ENCODE assay signal across 16 cellular contexts in the genomic region with DNA sequence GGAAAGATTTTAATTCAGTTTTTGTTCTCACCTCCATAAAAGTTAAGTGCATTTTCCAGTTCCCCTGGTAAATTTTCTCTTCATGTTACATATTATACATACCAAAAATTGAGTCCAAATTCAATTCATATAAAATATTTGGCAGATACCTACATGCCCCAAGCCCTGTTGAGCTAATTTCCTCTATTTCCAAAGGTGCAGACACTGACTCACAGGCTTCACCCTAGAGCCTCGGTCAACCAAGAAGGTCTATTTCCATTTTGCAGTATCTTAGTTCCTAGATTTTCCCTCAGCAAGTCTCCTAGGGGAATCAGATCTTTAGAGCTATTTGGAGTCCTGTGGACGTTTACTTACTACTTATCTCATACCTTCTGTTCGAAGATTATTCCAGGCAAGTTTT.
A peak's percentile ranks its signal among the peaks of the same experiment; 100 is the strongest.
DNase-seq lines count a peak whose midpoint lies in the region; ATAC-seq and TF ChIP-seq lines count a peak whose summit lies in the region.
"Had no signal": no experiment of that assay in that cellular context is flagged by ENCODE, and none has a peak within 500 bp of the region (broad histone marks: within the 10 kb centered on the region; RNA-seq: fewer than 3 reads in every experiment).

No MANE protein-coding gene starts in this region.

- no peaks in the 10 kb centered on the region for H3K27me3 ChIP-seq in PC-3 (ENCODE audit: low read length)
- H3K27me3 ChIP-seq: sigmoid colon, upper lobe of left lung had no signal

- POLR2A ChIA-PET in PC-3 (lab: Charles Lee; ENCODE audit: unreplicated experiment) = no interaction called here

- H3K4me3 Mint-ChIP-seq in activated naive CD4-positive, alpha-beta T cell treated with anti-CD3 and anti-CD28 coated beads for 36 hours = no peak overlapping the region
- peak overlapping the region; percentile 68 for H3K4me3 Mint-ChIP-seq in stimulated activated effector memory CD8-positive, alpha-beta T cell treated with anti-CD3 and anti-CD28 coated beads, Interleukin-12 subunit alpha, Interleukin-12 subunit beta, amount 100 ng/mL, for 72 hours

- no peaks in the 10 kb centered on the region for H3K9me2 ChIP-seq in PC-3 (replicated peaks; ENCODE audit: low read length)

- peak overlapping the region; percentile 94 for H3K27ac Mint-ChIP-seq in activated naive CD4-positive, alpha-beta T cell treated with anti-CD3 and anti-CD28 coated beads for 36 hours
- peak overlapping the region; percentile 97 for H3K27ac Mint-ChIP-seq in stimulated activated effector memory CD8-positive, alpha-beta T cell treated with anti-CD3 and anti-CD28 coated beads, Interleukin-12 subunit alpha, Interleukin-12 subunit beta, amount 100 ng/mL, for 72 hours

- no peak for TF ChIP-seq CTCF in PC-3 (conservative IDR thresholded peaks at IDR 0.05; ENCODE audit: low read depth, low read length)

- no peaks in the 10 kb centered on the region for H3K36me3 ChIP-seq in PC-3 (ENCODE audit: low read depth, low read length)
- H3K36me3 ChIP-seq: sigmoid colon, upper lobe of left lung had no signal

- BruUV-seq in PC-3 (replicated peaks; lab: Mats Ljungman, UMichigan) = no TSS peak

- H2AFZ ChIP-seq in PC-3 (ENCODE audit: low read length) = no peak overlapping the region; the same call in 1 of the 2 replicates

- H4K20me1 ChIP-seq in PC-3 (ENCODE audit: low read length) = no peaks in the 10 kb centered on the region

- ATAC-seq in PC-3 (peak; percentile 46), HG02885 (IDR thresholded peaks at IDR 0.05; ENCODE audit: poor library complexity, unreplicated experiment) (no peak), HG02973 (IDR thresholded peaks at IDR 0.05; ENCODE audit: unreplicated experiment) (no peak)
- ATAC-seq in stimulated activated effector memory CD8-positive, alpha-beta T cell treated with anti-CD3 and anti-CD28 coated beads, Interleukin-12 subunit alpha, Interleukin-12 subunit beta, amount 100 ng/mL, for 72 hours = no peak

- H3K4me3 ChIP-seq in PC-3 (ENCODE audit: low read length) = no peak overlapping the region
- H3K4me3 ChIP-seq: sigmoid colon, upper lobe of left lung had no signal

- H3K9ac ChIP-seq in PC-3 (ENCODE audit: low read length) = peak overlapping the region; percentile 80

- peaks cover 25% of the 10 kb centered on the region for H3K79me2 ChIP-seq in PC-3 (ENCODE audit: low read length)

- H3K9me3 ChIP-seq in PC-3 (ENCODE audit: low read length) = no peaks in the 10 kb centered on the region
- H3K9me3 ChIP-seq: sigmoid colon, upper lobe of left lung had no signal

- H3K27me3 Mint-ChIP-seq in activated naive CD4-positive, alpha-beta T cell treated with anti-CD3 and anti-CD28 coated beads for 36 hours (ENCODE audit: low read depth) = no peaks in the 10 kb centered on the region

- H3F3A ChIP-seq in PC-3 (ENCODE audit: low read length, unreplicated experiment) = no peaks in the 10 kb centered on the region

- CTCF ChIA-PET in activated naive CD4-positive, alpha-beta T cell treated with anti-CD3 and anti-CD28 coated beads for 36 hours (lab: Charles Lee) = interaction anchor here (0.8 to 2.4 kb wide), 4 partner anchors 16 to 179 kb away, joined by 3 to 10 read pairs (median 4); no protein-coding TSS in a partner anchor
- CTCF ChIA-PET in PC-3 (lab: Charles Lee) = no interaction called here

- intact Hi-C loops in activated naive CD4-positive, alpha-beta T cell treated with anti-CD3 and anti-CD28 coated beads for 36 hours (cut with micrococcal nuclease) = loop anchor here (5.0 to 10.0 kb wide), 3 partner anchors 158 to 1361 kb away; no protein-coding TSS in a partner anchor
- intact Hi-C loops in PC-3 (cut with micrococcal nuclease) = loop anchor here (5.0 to 10.0 kb wide), 2 partner anchors 91 to 143 kb away; no protein-coding TSS in a partner anchor

- DNase-seq in activated naive CD4-positive, alpha-beta T cell treated with anti-CD3 and anti-CD28 coated beads for 36 hours = no peak
- no peak for DNase-seq in activated naive CD4-positive, alpha-beta T cell treated with anti-CD3 and anti-CD28 coated beads, Interleukin-2, amount 50 U/mL, for 16 hours
- DNase-seq in PC-3 (peak; percentile 64), dermis blood vessel endothelial cell (peak; percentile 47), ureter (ENCODE audit: low spot score) (no peak)
- no peak for DNase-seq in stimulated activated effector memory CD8-positive, alpha-beta T cell treated with anti-CD3 and anti-CD28 coated beads, Interleukin-12 subunit alpha, Interleukin-12 subunit beta, amount 100 ng/mL, for 72 hours (ENCODE audit: low spot score in 2 of 2)
- DNase-seq: AML-193; effector memory CD4-positive, alpha-beta T cell; foreskin melanocyte; NCI-H1930; NCI-H524 treated with DMSO at 0.1 percent for 48 hours; nucleus accumbens; sigmoid colon; upper lobe of left lung had no signal

- peaks cover 52% of the 10 kb centered on the region for H3K4me1 ChIP-seq in PC-3 (ENCODE audit: insufficient read depth, low read length)
- H3K4me1 ChIP-seq: sigmoid colon, upper lobe of left lung had no signal

- H3K27ac ChIP-seq in PC-3 (ENCODE audit: low read length) = peak overlapping the region; percentile 97
- H3K27ac ChIP-seq: sigmoid colon, upper lobe of left lung had no signal

- peaks cover 13% of the 10 kb centered on the region for H3K36me3 Mint-ChIP-seq in activated naive CD4-positive, alpha-beta T cell treated with anti-CD3 and anti-CD28 coated beads for 36 hours (ENCODE audit: low read depth)
- peaks cover 6% of the 10 kb centered on the region for H3K36me3 Mint-ChIP-seq in stimulated activated effector memory CD8-positive, alpha-beta T cell treated with anti-CD3 and anti-CD28 coated beads, Interleukin-12 subunit alpha, Interleukin-12 subunit beta, amount 100 ng/mL, for 72 hours

- peak overlapping the region; percentile 77 for H3K4me2 ChIP-seq in PC-3 (ENCODE audit: low read length)

- no peaks in the 10 kb centered on the region for H3K9me3 Mint-ChIP-seq in activated naive CD4-positive, alpha-beta T cell treated with anti-CD3 and anti-CD28 coated beads for 36 hours
- no peaks in the 10 kb centered on the region for H3K9me3 Mint-ChIP-seq in stimulated activated effector memory CD8-positive, alpha-beta T cell treated with anti-CD3 and anti-CD28 coated beads, Interleukin-12 subunit alpha, Interleukin-12 subunit beta, amount 100 ng/mL, for 72 hours

- H3K4me1 Mint-ChIP-seq in activated naive CD4-positive, alpha-beta T cell treated with anti-CD3 and anti-CD28 coated beads for 36 hours (ENCODE audit: low read depth) = peaks cover 76% of the 10 kb centered on the region
- peaks cover 73% of the 10 kb centered on the region for H3K4me1 Mint-ChIP-seq in stimulated activated effector memory CD8-positive, alpha-beta T cell treated with anti-CD3 and anti-CD28 coated beads, Interleukin-12 subunit alpha, Interleukin-12 subunit beta, amount 100 ng/mL, for 72 hours

Comparison
In these comparisons a context has a peak if more than half of its experiments do, and no peak if none do; other contexts are left out.
1. DNase-seq: peak in PC-3 (single experiment) and dermis blood vessel endothelial cell (single experiment); none in activated naive CD4-positive, alpha-beta T cell treated with anti-CD3 and anti-CD28 coated beads for 36 hours (single experiment), activated naive CD4-positive, alpha-beta T cell treated with anti-CD3 and anti-CD28 coated beads, Interleukin-2, amount 50 U/mL, for 16 hours (single experiment), stimulated activated effector memory CD8-positive, alpha-beta T cell treated with anti-CD3 and anti-CD28 coated beads, Interleukin-12 subunit alpha, Interleukin-12 subunit beta, amount 100 ng/mL, for 72 hours (0 of 2) and ureter (single experiment).